Comparison of ENCODE assay signal across 8 cellular contexts in genomic region chr5:172187118-172188032, GRCh38. TPM values are rescaled to one million over a fixed set of nuclear protein-coding genes. Genes with fewer than 3 reads are reported as not detected.
DNase-seq lines count a peak whose midpoint lies in the region; ATAC-seq and TF ChIP-seq lines count a peak whose summit lies in the region.

No MANE protein-coding gene starts in this region.

- intact Hi-C loops in posterior vena cava (cut with DNase I), result loop anchor here (2.0 to 10.0 kb wide), 3 partner anchors 80 to 273 kb away; no protein-coding TSS in a partner anchor

- H3K4me1 ChIP-seq in cardiac muscle cell (ENCODE audit: low read depth), result no peaks in the 10 kb centered on the region

- H3K36me3 Mint-ChIP-seq in activated naive CD8-positive, alpha-beta T cell, result peaks cover 4% of the 10 kb centered on the region

- peak overlapping the region; percentile 56 for H3K4me3 ChIP-seq in cardiac muscle cell

- no peak overlapping the region for H3K27ac ChIP-seq in cardiac muscle cell

- peak overlapping the region; percentile 95 for H3K27ac Mint-ChIP-seq in activated naive CD8-positive, alpha-beta T cell

- no peaks in the 10 kb centered on the region for H3K9me3 Mint-ChIP-seq in activated naive CD8-positive, alpha-beta T cell (ENCODE audit: low read depth)

- H3K4me1 Mint-ChIP-seq in activated naive CD8-positive, alpha-beta T cell (ENCODE audit: low read depth), result peaks cover 38% of the 10 kb centered on the region

- peak; percentile 92 for DNase-seq in CD1c-positive myeloid dendritic cell (ENCODE audit: extremely low spot score)
- DNase-seq in HK-2 (ENCODE audit: unreplicated experiment), result peak; percentile 59
- DNase-seq in cardiac muscle cell (ENCODE audit: low read depth in 1 of 2, low spot score in 1 of 2), result peak; percentile 35 to 71
- DNase-seq in posterior vena cava (ENCODE audit: low spot score), result peak; percentile 90
- DNase-seq in cerebellum (ENCODE audit: low spot score), result no peak

- H3K27me3 Mint-ChIP-seq in activated naive CD8-positive, alpha-beta T cell, result no peaks in the 10 kb centered on the region

- TF ChIP-seq CTCF in cardiac muscle cell (IDR thresholded peaks at IDR 0.05; ENCODE audit: low read depth, low read length), result no peak

- H3K9me3 ChIP-seq in cardiac muscle cell (ENCODE audit: low read depth), result no peaks in the 10 kb centered on the region

- H3K4me3 Mint-ChIP-seq in activated naive CD8-positive, alpha-beta T cell, result peak overlapping the region; percentile 99

- no peaks in the 10 kb centered on the region for H3K27me3 ChIP-seq in cardiac muscle cell

- ATAC-seq in GM19452 (IDR thresholded peaks at IDR 0.05; ENCODE audit: unreplicated experiment) (peak; percentile 18), SK-N-SH treated with all-trans-retinoic acid at 6 μM for 48 hours (peak; percentile 31)

- H3K36me3 ChIP-seq in cardiac muscle cell, result no peaks in the 10 kb centered on the region

TF ChIP-seq in SK-N-SH treated with all-trans-retinoic acid at 6 μM for 48 hours, 23 proteins besides CTCF, POLR2A, EP300 and RAD21:
- TF ChIP-seq ZNF70 (CRISPR knock-in tag; IDR thresholded peaks at IDR 0.05) (no peak), ZC3H10 (CRISPR knock-in tag; IDR thresholded peaks at IDR 0.05) (no peak), SNAI2 (CRISPR knock-in tag; IDR thresholded peaks at IDR 0.05) (no peak), ZFP30 (CRISPR knock-in tag; IDR thresholded peaks at IDR 0.05) (no peak), ZNF565 (CRISPR knock-in tag; conservative IDR thresholded peaks at IDR 0.05; ENCODE audit: low read depth) (no peak), OSR1 (CRISPR knock-in tag; IDR thresholded peaks at IDR 0.05) (no peak)

RNA-seq across cellular contexts. Expression of gene STK10, which starts 0.6 kb away (rescaled TPM):
- 7.6 and 16.4 TPM in 2 replicates for total RNA-seq in cardiac muscle cell
- 8.3 and 10.8 TPM in 2 replicates for polyA plus RNA-seq in cardiac muscle cell
- 10 to 100 TPM; 25.2 to 33.6 TPM for total RNA-seq in posterior vena cava
- total RNA-seq in cerebellum, result 19.1 TPM

RNA-seq across cellular contexts. Expression of gene EFCAB9, which starts 6.6 kb away (rescaled TPM):
- total RNA-seq in cardiac muscle cell, result not detected in 2 replicates
- polyA plus RNA-seq in cardiac muscle cell, result not detected in 2 replicates
- total RNA-seq in posterior vena cava, result not detected
- total RNA-seq in cerebellum, result not detected
